ENCODE assay signal across 25 cellular contexts in genomic region chr6:4496284-4496683, GRCh38.
"Had no signal": no experiment of that assay in that cellular context is flagged by ENCODE, and none has a peak within 500 bp of the region (broad histone marks: within the 10 kb centered on the region; RNA-seq: fewer than 3 reads in every experiment).

No MANE protein-coding gene starts in this region.

- H3K9me3 Mint-ChIP-seq: stimulated activated memory B cell treated with anti-CD40 and anti-IgM and Interleukin-4, amounts not matched to agents 10 μg/mL and 1 μg/mL and 100 μg/mL, for 72 hours had no signal

- ATAC-seq: gastroesophageal sphincter; heart left ventricle; left cardiac atrium; left lung; naive thymus-derived CD8-positive, alpha-beta T cell; psoas muscle; right cardiac atrium; stimulated activated memory B cell treated with anti-CD40 and anti-IgM and Interleukin-4, amounts not matched to agents 10 μg/mL and 1 μg/mL and 100 μg/mL, for 72 hours; upper lobe of right lung had no signal

- H3K4me2 ChIP-seq: hepatocyte had no signal

- DNase-seq: cerebellar nuclear complex; cortex of kidney; effector CD4-positive, alpha-beta T cell; erythroblast; foreskin fibroblast; heart left ventricle; left cardiac atrium; left lung; mesendoderm; naive thymus-derived CD8-positive, alpha-beta T cell; nephron progenitor cell; nucleus accumbens; psoas muscle; right cardiac atrium; sigmoid colon; spleen; stimulated activated CD4-positive, alpha-beta T cell treated with anti-CD3 and anti-CD28 coated beads, Interleukin-4, amount 100 ng/mL, for 4 hours; upper lobe of right lung; uterus had no signal

- H3K36me3 Mint-ChIP-seq: naive thymus-derived CD8-positive, alpha-beta T cell; stimulated activated memory B cell treated with anti-CD40 and anti-IgM and Interleukin-4, amounts not matched to agents 10 μg/mL and 1 μg/mL and 100 μg/mL, for 72 hours had no signal

- H3K4me3 Mint-ChIP-seq: naive thymus-derived CD8-positive, alpha-beta T cell; nephron progenitor cell; stimulated activated memory B cell treated with anti-CD40 and anti-IgM and Interleukin-4, amounts not matched to agents 10 μg/mL and 1 μg/mL and 100 μg/mL, for 72 hours; stimulated activated naive CD8-positive, alpha-beta T cell treated with anti-CD3 and anti-CD28 coated beads, Interleukin-15, Interleukin-2, amounts not matched to agents 100 ng/mL and 50 ng/mL, for 24 hours had no signal

- H3K36me3 ChIP-seq: gastroesophageal sphincter, heart left ventricle, left lung, sigmoid colon, spleen, thoracic aorta, tibial nerve, upper lobe of right lung, uterus had no signal

- H3K27ac Mint-ChIP-seq: naive thymus-derived CD8-positive, alpha-beta T cell; nephron progenitor cell; stimulated activated memory B cell treated with anti-CD40 and anti-IgM and Interleukin-4, amounts not matched to agents 10 μg/mL and 1 μg/mL and 100 μg/mL, for 72 hours; stimulated activated naive CD8-positive, alpha-beta T cell treated with anti-CD3 and anti-CD28 coated beads, Interleukin-15, Interleukin-2, amounts not matched to agents 100 ng/mL and 50 ng/mL, for 24 hours had no signal

- H3K27me3 ChIP-seq: gastroesophageal sphincter, heart left ventricle, hepatocyte, left lung, sigmoid colon, spleen, tibial nerve, upper lobe of right lung, uterus had no signal

- H3K4me1 ChIP-seq: gastroesophageal sphincter, heart left ventricle, left lung, psoas muscle, sigmoid colon, spleen, tibial nerve, upper lobe of right lung, uterus had no signal

- H3K4me3 ChIP-seq: gastroesophageal sphincter, heart left ventricle, hepatocyte, left lung, psoas muscle, sigmoid colon, spleen, thoracic aorta, tibial nerve, upper lobe of right lung, uterus had no signal

- H3K4me1 Mint-ChIP-seq: naive thymus-derived CD8-positive, alpha-beta T cell; nephron progenitor cell; stimulated activated memory B cell treated with anti-CD40 and anti-IgM and Interleukin-4, amounts not matched to agents 10 μg/mL and 1 μg/mL and 100 μg/mL, for 72 hours had no signal

- H3K27ac ChIP-seq: gastroesophageal sphincter, heart left ventricle, hepatocyte, left lung, psoas muscle, sigmoid colon, spleen, thoracic aorta, tibial nerve, upper lobe of right lung, uterus had no signal

- H3K9me3 ChIP-seq: gastroesophageal sphincter, heart left ventricle, left lung, psoas muscle, sigmoid colon, spleen, thoracic aorta, upper lobe of right lung, uterus had no signal

- H2AFZ ChIP-seq: hepatocyte had no signal

- H3K79me2 ChIP-seq: hepatocyte had no signal
